Comparison of ENCODE assay signal across 2 cellular contexts in the genomic region with DNA sequence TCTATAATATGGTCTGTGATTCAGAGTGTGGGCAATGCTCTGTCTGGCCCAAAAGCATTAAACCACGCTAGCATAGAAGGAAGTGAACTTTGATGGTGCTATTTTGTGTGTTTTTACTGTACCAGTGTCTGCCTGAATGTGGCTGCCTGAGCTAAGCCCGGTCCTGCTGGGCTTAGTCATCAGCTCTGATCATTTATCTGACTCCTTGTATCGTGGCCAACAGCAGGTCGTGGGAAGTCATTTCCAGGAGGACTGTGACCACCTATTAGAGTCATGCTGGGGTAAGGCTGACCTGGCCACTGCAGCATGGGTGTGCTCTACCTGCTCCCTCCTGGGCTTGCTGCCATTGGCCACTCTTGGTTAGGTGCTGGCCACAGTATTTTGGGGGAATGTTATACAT.
A peak's percentile ranks its signal among the peaks of the same experiment; 100 is the strongest.
TF ChIP-seq lines count a peak whose summit lies in the region.

No MANE protein-coding gene starts in this region.

TF ChIP-seq in GM23338, 12 proteins besides CTCF, POLR2A, EP300 and RAD21 (continued from another document and continues in another):
- TF ChIP-seq, protein P1, sequence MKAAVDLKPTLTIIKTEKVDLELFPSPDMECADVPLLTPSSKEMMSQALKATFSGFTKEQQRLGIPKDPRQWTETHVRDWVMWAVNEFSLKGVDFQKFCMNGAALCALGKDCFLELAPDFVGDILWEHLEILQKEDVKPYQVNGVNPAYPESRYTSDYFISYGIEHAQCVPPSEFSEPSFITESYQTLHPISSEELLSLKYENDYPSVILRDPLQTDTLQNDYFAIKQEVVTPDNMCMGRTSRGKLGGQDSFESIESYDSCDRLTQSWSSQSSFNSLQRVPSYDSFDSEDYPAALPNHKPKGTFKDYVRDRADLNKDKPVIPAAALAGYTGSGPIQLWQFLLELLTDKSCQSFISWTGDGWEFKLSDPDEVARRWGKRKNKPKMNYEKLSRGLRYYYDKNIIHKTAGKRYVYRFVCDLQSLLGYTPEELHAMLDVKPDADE (IDR thresholded peaks at IDR 0.05), result no peak
- TF ChIP-seq NANOG (IDR thresholded peaks at IDR 0.05; ENCODE audit: borderline replicate concordance) (no peak), CREB1 (CRISPR knock-in tag; IDR thresholded peaks at IDR 0.05; ENCODE audit: low read depth) (no peak), POLR2AphosphoS5 (IDR thresholded peaks at IDR 0.05; ENCODE audit: low read depth) (no peak), STAT1 (IDR thresholded peaks at IDR 0.05; ENCODE audit: unreplicated experiment) (no peak), ZNF462 (CRISPR knock-in tag; IDR thresholded peaks at IDR 0.05) (no peak), EZH2 (IDR thresholded peaks at IDR 0.05; ENCODE audit: low read depth, unreplicated experiment) (no peak), ZNF331 (CRISPR knock-in tag; IDR thresholded peaks at IDR 0.05; ENCODE audit: low read depth) (no peak), EZH2phosphoT487 (IDR thresholded peaks at IDR 0.05; ENCODE audit: unreplicated experiment) (no peak), JUNB (IDR thresholded peaks at IDR 0.05; ENCODE audit: unreplicated experiment) (no peak)

TF ChIP-seq in SK-N-SH, 30 proteins besides CTCF, POLR2A, EP300 and RAD21 (continued from another document):
- TF ChIP-seq JUND (IDR thresholded peaks at IDR 0.05) (peak; percentile 55; the same call in 1 of the 2 replicates), ELF1 (IDR thresholded peaks at IDR 0.05) (no peak), GABPA (IDR thresholded peaks at IDR 0.05; ENCODE audit: low read depth) (no peak), REST (IDR thresholded peaks at IDR 0.05; ENCODE audit: low read depth, low read length) (no peak), RXRA (IDR thresholded peaks at IDR 0.05; ENCODE audit: borderline replicate concordance, low read depth) (peak; percentile 56; the same call in 1 of the 2 replicates), NFIC (IDR thresholded peaks at IDR 0.05; ENCODE audit: borderline replicate concordance) (peak; percentile 71), FOXM1 (IDR thresholded peaks at IDR 0.05; ENCODE audit: low read depth) (no peak), IRF3 (IDR thresholded peaks at IDR 0.05; ENCODE audit: low read depth, low read length) (no peak), POLR2AphosphoS5 (IDR thresholded peaks at IDR 0.05; ENCODE audit: low read depth, low read length) (no peak), FOSL2 (IDR thresholded peaks at IDR 0.05; ENCODE audit: borderline replicate concordance, low read depth) (peak; percentile 74; the same call in 1 of the 2 replicates), YY1 (IDR thresholded peaks at IDR 0.05; ENCODE audit: low read depth) (no peak), USF1 (IDR thresholded peaks at IDR 0.05; ENCODE audit: borderline replicate concordance, low read depth) (no peak), MEF2A (IDR thresholded peaks at IDR 0.05; ENCODE audit: borderline replicate concordance, low read depth) (no peak), MXI1 (IDR thresholded peaks at IDR 0.05; ENCODE audit: low read depth, low read length) (no peak)
